In genomic region chr4:53534684-53535083, GRCh38 we compare ENCODE assay signal across 3 cellular contexts.
"Had no signal": no experiment of that assay in that cellular context is flagged by ENCODE, and none has a peak within 500 bp of the region (broad histone marks: within the 10 kb centered on the region; RNA-seq: fewer than 3 reads in every experiment).

No MANE protein-coding gene starts in this region.

- DNase-seq: GDM1, GF-D8 had no signal

- ATAC-seq: GM12878 had no signal

- H3K4me3 ChIP-seq: GM12878 had no signal
